Comparison of ENCODE assay signal across 26 cellular contexts in the genomic region with DNA sequence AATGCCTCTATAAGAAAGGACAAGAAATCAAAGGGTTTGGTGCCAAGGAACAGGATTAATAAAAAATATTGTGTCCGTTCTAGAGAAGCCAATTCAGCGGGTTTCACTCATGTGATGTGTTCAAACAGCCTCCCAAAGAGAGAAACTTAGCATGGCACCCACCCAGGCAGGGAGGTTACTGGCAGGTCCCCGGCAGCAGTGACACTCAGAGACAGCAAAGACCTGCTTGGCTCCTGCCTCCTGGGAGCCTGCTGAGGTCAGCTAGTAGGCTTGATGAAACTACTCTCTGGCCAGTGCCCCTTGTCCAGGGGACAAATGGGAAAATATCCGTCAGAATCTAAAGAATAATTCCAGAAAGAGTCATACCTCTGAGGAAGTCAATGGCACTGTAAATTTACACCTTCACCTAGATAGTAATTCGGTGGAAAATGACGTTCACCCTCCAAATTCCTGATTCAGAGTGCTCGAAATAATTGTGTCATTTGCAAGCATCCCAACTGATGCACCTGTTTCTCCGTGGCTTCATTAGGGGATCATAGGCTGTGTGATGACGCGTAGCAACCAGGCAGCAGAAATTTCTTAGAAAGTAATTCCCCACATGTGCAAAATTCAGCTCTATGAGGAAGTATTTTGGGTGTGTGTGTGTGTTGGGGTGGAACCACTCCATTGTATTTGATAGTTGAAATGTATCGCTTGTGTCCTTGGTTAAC.
"Had no signal": no experiment of that assay in that cellular context is flagged by ENCODE, and none has a peak within 500 bp of the region (broad histone marks: within the 10 kb centered on the region; RNA-seq: fewer than 3 reads in every experiment).

No MANE protein-coding gene starts in this region.

- H3K9me3 ChIP-seq: stomach, suprapubic skin, testis, thoracic aorta, thyroid gland, tibial artery, tibial nerve, transverse colon, upper lobe of left lung, upper lobe of right lung, uterus, vagina had no signal

- ATAC-seq: stimulated activated effector memory CD8-positive, alpha-beta T cell treated with anti-CD3 and anti-CD28 coated beads, Interleukin-12 subunit alpha, Interleukin-12 subunit beta, amount 100 ng/mL, for 72 hours; stimulated activated memory B cell treated with anti-CD40 and anti-IgM and Interleukin-4, amounts not matched to agents 10 μg/mL and 1 μg/mL and 100 μg/mL, for 72 hours; stimulated activated naive B cell treated with anti-CD40 and anti-IgM and Interleukin-4, amounts not matched to agents 10 μg/mL and 1 μg/mL and 100 μg/mL, for 72 hours; stimulated activated naive CD8-positive, alpha-beta T cell treated with anti-CD3 and anti-CD28 coated beads, Interleukin-15, amount 100 ng/mL, for 72 hours; stimulated activated naive CD8-positive, alpha-beta T cell treated with anti-CD3 and anti-CD28 coated beads, Interleukin-15, Interleukin-2, amounts not matched to agents 100 U/mL and 50 U/mL, for 24 hours; upper lobe of right lung had no signal

- DNase-seq: stimulated activated CD4-positive, alpha-beta T cell treated with anti-CD3 and anti-CD28 coated beads, Interleukin-2, amount 100 ng/mL, for 48 hours; stimulated activated CD4-positive, alpha-beta T cell treated with anti-CD3 and anti-CD28 coated beads, Interleukin-4, amount 100 ng/mL, for 1 hour; stimulated activated CD4-positive, alpha-beta T cell treated with anti-CD3 and anti-CD28 coated beads, Interleukin-4, amount 100 ng/mL, for 24 hours; stimulated activated CD4-positive, alpha-beta T cell treated with anti-CD3 and anti-CD28 coated beads, Interleukin-4, amount 100 ng/mL, for 4 hours; stimulated activated CD8-positive, alpha-beta memory T cell treated with anti-CD3 and anti-CD28 coated beads, Interleukin-4, amount 100 ng/mL, for 48 hours; stimulated activated naive B cell treated with anti-CD40 and anti-IgM and Interleukin-4, amounts not matched to agents 10 μg/mL and 1 μg/mL and 100 μg/mL, for 72 hours; stimulated activated naive CD4-positive, alpha-beta T cell; stimulated activated naive CD4-positive, alpha-beta T cell treated with Interleukin-2 at 50 U/mL for 16 hours; stimulated activated naive CD8-positive, alpha-beta T cell treated with anti-CD3 and anti-CD28 coated beads, Interleukin-15, amount 100 ng/mL, for 72 hours; stimulated activated naive CD8-positive, alpha-beta T cell treated with anti-CD3 and anti-CD28 coated beads, Interleukin-15, Interleukin-2, amounts not matched to agents 100 U/mL and 50 U/mL, for 24 hours; stomach; substantia nigra; testis; thyroid gland; tibial artery; transverse colon; trophoblast cell; upper lobe of left lung; upper lobe of right lung; uterus had no signal

- H3K4me3 ChIP-seq: stomach, suprapubic skin, testis, thoracic aorta, thyroid gland, tibial artery, tibial nerve, transverse colon, upper lobe of left lung, upper lobe of right lung, uterus, vagina had no signal

- H3K4me1 ChIP-seq: stomach, suprapubic skin, testis, tibial nerve, upper lobe of left lung, upper lobe of right lung, uterus, vagina had no signal

- H3K27ac ChIP-seq: stomach, suprapubic skin, testis, thoracic aorta, thyroid gland, tibial artery, tibial nerve, transverse colon, upper lobe of left lung, upper lobe of right lung, uterus, vagina had no signal

- H3K27me3 ChIP-seq: stomach, suprapubic skin, testis, thyroid gland, tibial artery, tibial nerve, transverse colon, upper lobe of left lung, upper lobe of right lung, uterus, vagina had no signal

- H3K36me3 ChIP-seq: stomach, suprapubic skin, thoracic aorta, thyroid gland, tibial artery, tibial nerve, transverse colon, upper lobe of left lung, upper lobe of right lung, uterus, vagina had no signal
